23 cellular contexts compared by ENCODE assay signal in the genomic region with DNA sequence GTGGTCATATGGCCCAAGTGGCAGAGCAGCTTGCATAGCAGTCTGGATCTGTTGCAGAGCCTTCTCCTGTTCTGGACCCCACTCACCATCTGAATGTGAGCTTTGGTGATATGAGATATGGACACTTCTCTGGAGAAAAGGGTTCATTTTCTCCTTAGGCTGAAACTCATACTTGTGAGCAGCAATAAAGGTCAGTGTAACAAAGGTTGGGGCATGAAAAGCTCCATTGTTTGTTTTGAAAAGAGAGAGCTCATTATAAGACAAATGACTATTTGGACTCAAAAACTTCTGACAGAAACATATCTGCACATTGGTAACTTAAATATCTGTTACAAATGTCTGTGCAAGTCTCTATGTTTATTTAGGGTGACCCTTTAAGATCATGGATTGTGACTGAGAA.
"Had no signal": no experiment of that assay in that cellular context is flagged by ENCODE, and none has a peak within 500 bp of the region (broad histone marks: within the 10 kb centered on the region; RNA-seq: fewer than 3 reads in every experiment).

No MANE protein-coding gene starts in this region.

- H3K9ac ChIP-seq: neural progenitor cell, parathyroid adenoma had no signal

- H3K27ac ChIP-seq: heart right ventricle, hepatocyte, left ventricle myocardium inferior, neural progenitor cell, neutrophil, parathyroid adenoma, prostate gland, spleen, upper lobe of left lung, vagina had no signal

- H2AFZ ChIP-seq: hepatocyte, neural progenitor cell, parathyroid adenoma had no signal

- H3K4me1 ChIP-seq: heart right ventricle, left ventricle myocardium inferior, neural progenitor cell, parathyroid adenoma, prostate gland, spleen, tibial nerve, upper lobe of left lung, vagina had no signal

- H3K4me3 ChIP-seq: heart right ventricle, hepatocyte, left ventricle myocardium inferior, lung, neural progenitor cell, prostate gland, spleen, tibial nerve, upper lobe of left lung, vagina had no signal

- H3K4me2 ChIP-seq: hepatocyte, neural progenitor cell had no signal

- DNase-seq: heart right ventricle; islet precursor cell; left ventricle myocardium inferior; naive thymus-derived CD8-positive, alpha-beta T cell; nephron progenitor cell; occipital lobe; retina; right cardiac atrium; small intestine; spleen; stimulated activated CD4-positive, alpha-beta T cell treated with anti-CD3 and anti-CD28 coated beads, Interleukin-4, amount 100 ng/mL, for 24 hours; stimulated activated naive CD4-positive, alpha-beta T cell treated with Interleukin-2 at 50 U/mL for 16 hours; stimulated activated naive CD8-positive, alpha-beta T cell treated with anti-CD3 and anti-CD28 coated beads, Interleukin-15, amount 100 ng/mL, for 72 hours; substantia nigra; upper lobe of left lung had no signal

- H3K36me3 ChIP-seq: heart right ventricle, left ventricle myocardium inferior, neural progenitor cell, neutrophil, prostate gland, spleen, tibial nerve, upper lobe of left lung, vagina had no signal

- H3K27me3 ChIP-seq: heart right ventricle, hepatocyte, neural progenitor cell, neutrophil, spleen, tibial nerve, upper lobe of left lung, vagina had no signal

- H3K79me2 ChIP-seq: hepatocyte, parathyroid adenoma had no signal

- H3K9me3 ChIP-seq: left ventricle myocardium inferior, neutrophil, prostate gland, tibial nerve, upper lobe of left lung, vagina had no signal
